ENCODE assay signal across 25 cellular contexts in the genomic region with DNA sequence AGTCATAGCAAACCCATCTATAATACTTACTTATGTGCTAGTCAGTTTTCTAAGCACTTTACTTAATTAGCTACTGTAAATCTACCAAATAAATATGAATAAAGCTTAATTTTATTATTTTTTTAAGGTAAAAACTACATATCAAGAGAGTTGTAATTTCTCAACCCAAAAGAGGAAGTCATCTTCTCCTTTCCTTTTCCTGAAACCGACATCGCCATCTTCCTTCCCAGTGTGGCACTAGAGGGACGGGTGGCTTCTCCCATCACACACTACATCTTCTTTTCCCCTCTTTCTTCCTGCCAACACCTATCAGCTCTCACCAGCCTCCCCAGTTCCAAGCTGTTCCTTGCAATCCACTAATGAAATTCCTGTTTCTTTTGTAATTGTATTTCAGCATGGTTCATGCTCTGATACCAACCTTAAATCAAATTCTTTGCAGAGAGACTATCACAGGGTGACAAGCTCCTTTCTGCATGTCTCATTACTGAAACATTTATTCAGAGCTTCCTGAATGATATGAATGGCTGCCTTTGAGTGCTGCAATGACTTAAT.
"Had no signal": no experiment of that assay in that cellular context is flagged by ENCODE, and none has a peak within 500 bp of the region (broad histone marks: within the 10 kb centered on the region; RNA-seq: fewer than 3 reads in every experiment).

No MANE protein-coding gene starts in this region.

- ATAC-seq: left colon; left lung; lower lobe of right lung; naive thymus-derived CD8-positive, alpha-beta T cell; right cardiac atrium; sciatic nerve; stimulated activated naive B cell treated with anti-CD40 and anti-IgM and Interleukin-4, amounts not matched to agents 10 μg/mL and 1 μg/mL and 100 μg/mL, for 72 hours; stimulated activated naive CD8-positive, alpha-beta T cell treated with anti-CD3 and anti-CD28 coated beads, Interleukin-15, Interleukin-2, amounts not matched to agents 100 U/mL and 50 U/mL, for 24 hours; upper lobe of right lung had no signal

- H3K27ac Mint-ChIP-seq: immature natural killer cell; naive thymus-derived CD8-positive, alpha-beta T cell; nephron; progenitor cell of endocrine pancreas; stimulated activated naive B cell treated with anti-CD40 and anti-IgM and Interleukin-4, amounts not matched to agents 10 μg/mL and 1 μg/mL and 100 μg/mL, for 72 hours had no signal

- H3K36me3 Mint-ChIP-seq: immature natural killer cell; naive thymus-derived CD8-positive, alpha-beta T cell had no signal

- H3K4me1 Mint-ChIP-seq: immature natural killer cell; naive thymus-derived CD8-positive, alpha-beta T cell; nephron had no signal

- H3K27me3 Mint-ChIP-seq: progenitor cell of endocrine pancreas had no signal

- FAIRE-seq: islet of Langerhans, kidney, urothelium cell line had no signal

- DNase-seq: hypothalamus; immature natural killer cell; kidney; left colon; left lung; lower lobe of right lung; mammary epithelial cell; mesenchymal stem cell; naive thymus-derived CD8-positive, alpha-beta T cell; ovary; retina; right cardiac atrium; stimulated activated CD4-positive, alpha-beta T cell treated with anti-CD3 and anti-CD28 coated beads, Interleukin-12 subunit alpha, Interleukin-12 subunit beta, amount 100 ng/mL, for 4 hours; stimulated activated CD4-positive, alpha-beta T cell treated with anti-CD3 and anti-CD28 coated beads, Interleukin-15, amount 100 ng/mL, for 24 hours; stimulated activated CD4-positive, alpha-beta T cell treated with anti-CD3 and anti-CD28 coated beads, Interleukin-2, amount 100 ng/mL, for 24 hours; stimulated activated CD4-positive, alpha-beta T cell treated with anti-CD3 and anti-CD28 coated beads, Interleukin-4, amount 100 ng/mL, for 1 hour; stimulated activated naive B cell treated with anti-CD40 and anti-IgM and Interleukin-4, amounts not matched to agents 10 μg/mL and 1 μg/mL and 100 μg/mL, for 72 hours; stimulated activated naive CD8-positive, alpha-beta T cell treated with anti-CD3 and anti-CD28 coated beads, Interleukin-15, Interleukin-2, amounts not matched to agents 100 U/mL and 50 U/mL, for 24 hours; tibial artery; upper lobe of right lung had no signal

- H3K4me3 Mint-ChIP-seq: immature natural killer cell; naive thymus-derived CD8-positive, alpha-beta T cell; nephron; stimulated activated naive B cell treated with anti-CD40 and anti-IgM and Interleukin-4, amounts not matched to agents 10 μg/mL and 1 μg/mL and 100 μg/mL, for 72 hours had no signal
